8 cellular contexts compared by ENCODE assay signal in the genomic region with DNA sequence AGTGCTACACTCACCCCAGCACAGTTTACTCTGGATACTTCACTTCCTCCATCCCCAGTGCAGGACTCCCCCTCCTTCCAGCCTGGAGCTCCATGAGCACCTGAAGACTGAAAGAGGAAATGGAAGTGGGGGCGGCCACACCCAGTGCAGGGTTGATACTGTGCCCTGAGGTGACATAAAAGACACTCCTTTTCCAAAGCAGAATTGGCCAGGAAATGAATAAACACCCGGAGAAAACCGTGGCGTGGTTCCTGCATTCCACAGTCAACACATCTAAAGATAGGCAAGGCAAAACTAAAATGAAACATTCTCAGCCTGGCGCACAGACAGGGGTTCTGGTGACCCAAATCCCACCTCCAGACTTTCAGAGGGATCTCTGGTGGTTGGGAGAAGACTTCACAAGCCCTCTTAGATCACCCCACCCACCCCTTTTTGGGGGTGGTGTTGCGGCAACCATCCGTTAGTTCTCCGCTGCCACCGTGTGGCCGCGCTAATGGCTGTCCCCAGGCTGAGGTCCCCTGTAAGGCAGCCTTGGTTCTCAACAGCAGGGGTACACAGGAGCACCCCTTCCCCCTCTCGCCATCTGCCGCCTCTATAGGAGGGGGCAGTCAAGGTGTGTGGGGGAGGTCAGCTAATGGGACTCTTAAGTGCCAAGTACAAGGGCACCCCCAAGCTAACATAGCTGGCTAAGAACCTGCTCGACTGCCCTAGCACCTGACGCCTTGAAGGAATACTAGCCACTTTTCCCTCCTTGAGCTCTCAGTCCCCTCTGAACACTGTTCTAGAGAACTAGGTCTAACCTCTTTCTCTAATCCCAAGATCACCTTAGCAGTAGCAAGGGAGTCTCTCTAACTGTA. TPM values are rescaled to one million over a fixed set of nuclear protein-coding genes. Genes with fewer than 3 reads are reported as not detected.
DNase-seq lines count a peak whose midpoint lies in the region; ATAC-seq and TF ChIP-seq lines count a peak whose summit lies in the region.

No MANE protein-coding gene starts in this region.

- no peaks in the 10 kb centered on the region for H3K9me3 ChIP-seq in Loucy (ENCODE audit: insufficient read depth, low read depth, low read length)

- H4K20me1 ChIP-seq in Loucy (ENCODE audit: insufficient read depth, low read length, poor library complexity, severe bottlenecking) = no peaks in the 10 kb centered on the region

- H3K27me3 Mint-ChIP-seq in activated CD4-positive, alpha-beta memory T cell treated with anti-CD3 and anti-CD28 coated beads for 36 hours = no peaks in the 10 kb centered on the region

- H3K4me1 Mint-ChIP-seq in activated CD4-positive, alpha-beta memory T cell treated with anti-CD3 and anti-CD28 coated beads for 36 hours (ENCODE audit: low read depth) = peaks cover 22% of the 10 kb centered on the region

- DNase-seq in ELR (ENCODE audit: low read depth) = peak; percentile 66
- peak; percentile 69 for DNase-seq in activated CD4-positive, alpha-beta memory T cell treated with anti-CD3 and anti-CD28 coated beads for 36 hours
- peak; percentile 67 for DNase-seq in ecto neural progenitor cell (ENCODE audit: low spot score)
- DNase-seq in middle frontal gyrus (ENCODE audit: extremely low spot score, low spot score) = peak; percentile 29
- peak; percentile 31 for DNase-seq in stimulated activated naive CD4-positive, alpha-beta T cell treated with Interleukin-2 at 50 U/mL for 16 hours (lab: John Stamatoyannopoulos, UW)

- no peaks in the 10 kb centered on the region for H3K9me2 ChIP-seq in Loucy (replicated peaks; ENCODE audit: low read depth, low read length)

- peaks cover 4% of the 10 kb centered on the region; the same call in 1 of the 2 replicates for H3K36me3 ChIP-seq in Loucy (ENCODE audit: insufficient read depth, low read length)

- intact Hi-C loops in activated CD4-positive, alpha-beta memory T cell treated with anti-CD3 and anti-CD28 coated beads for 36 hours (cut with micrococcal nuclease) = loop anchor here (1.0 kb wide), 2 partner anchors 50 to 104 kb away; partner anchors contain the start of gene TRAIP

- ATAC-seq in GM21737 (IDR thresholded peaks at IDR 0.05; ENCODE audit: unreplicated experiment) (no peak), GM19351 (IDR thresholded peaks at IDR 0.05; ENCODE audit: unreplicated experiment) (no peak)

- H3K4me2 ChIP-seq in Loucy (ENCODE audit: low read depth, low read length, poor library complexity, severe bottlenecking) = peak overlapping the region; percentile 69

- H3K4me3 ChIP-seq in Loucy (ENCODE audit: low read length, poor library complexity, severe bottlenecking) = peak overlapping the region; percentile 54

- no peaks in the 10 kb centered on the region for H3K27me3 ChIP-seq in Loucy (ENCODE audit: insufficient read depth, low read length, poor library complexity, severe bottlenecking)

- CTCF ChIA-PET in activated CD4-positive, alpha-beta memory T cell treated with anti-CD3 and anti-CD28 coated beads for 36 hours (lab: Charles Lee) = interaction anchor here (0.6 to 3.7 kb wide), 8 partner anchors 9 to 205 kb away, joined by 3 to 23 read pairs (median 4); partner anchors contain the start of gene INKA1

- H3F3A ChIP-seq in Loucy (ENCODE audit: low read depth) = no peaks in the 10 kb centered on the region

- H3K27ac Mint-ChIP-seq in activated CD4-positive, alpha-beta memory T cell treated with anti-CD3 and anti-CD28 coated beads for 36 hours = peak overlapping the region; percentile 83

- H3K4me3 Mint-ChIP-seq in activated CD4-positive, alpha-beta memory T cell treated with anti-CD3 and anti-CD28 coated beads for 36 hours = peak overlapping the region; percentile 18

- peaks cover 8% of the 10 kb centered on the region for H3K36me3 Mint-ChIP-seq in activated CD4-positive, alpha-beta memory T cell treated with anti-CD3 and anti-CD28 coated beads for 36 hours

- H3K4me1 ChIP-seq in Loucy (ENCODE audit: insufficient read depth, low read length, poor library complexity, severe bottlenecking) = peaks cover 6% of the 10 kb centered on the region

- peak overlapping the region; percentile 34 for H3K9ac ChIP-seq in Loucy (ENCODE audit: low read depth, low read length, poor library complexity, severe bottlenecking)

- peak; percentile 82 for TF ChIP-seq CTCF in Loucy (conservative IDR thresholded peaks at IDR 0.05; ENCODE audit: low read length)

- peak overlapping the region; percentile 77 for H2AFZ ChIP-seq in Loucy (ENCODE audit: low read length)

- H3K79me2 ChIP-seq in Loucy (ENCODE audit: insufficient read depth, low read length) = no peaks in the 10 kb centered on the region

- POLR2A ChIA-PET in activated CD4-positive, alpha-beta memory T cell treated with anti-CD3 and anti-CD28 coated beads for 36 hours (lab: Charles Lee) = interaction anchor here (0.5 kb wide), 1 partner anchor 42 kb away, joined by 5 read pairs; no protein-coding TSS in a partner anchor

- H3K9me3 Mint-ChIP-seq in activated CD4-positive, alpha-beta memory T cell treated with anti-CD3 and anti-CD28 coated beads for 36 hours = no peaks in the 10 kb centered on the region

RNA-seq across cellular contexts. Expression of gene MST1R, which starts 2.6 kb away (rescaled TPM):
- total RNA-seq in activated CD4-positive, alpha-beta memory T cell treated with anti-CD3 and anti-CD28 coated beads for 36 hours = under 1 TPM; 0.39 to 0.93 TPM

RNA-seq across cellular contexts. Expression of gene MON1A, which starts 23.4 kb away (rescaled TPM):
- total RNA-seq in activated CD4-positive, alpha-beta memory T cell treated with anti-CD3 and anti-CD28 coated beads for 36 hours = 1 to 10 TPM; 6.3 to 7.8 TPM

RNA-seq across cellular contexts. Expression of gene RBM6, which starts 33.7 kb away (rescaled TPM):
- 10 to 100 TPM; 73.5 to 83.7 TPM for total RNA-seq in activated CD4-positive, alpha-beta memory T cell treated with anti-CD3 and anti-CD28 coated beads for 36 hours

RNA-seq across cellular contexts. Expression of gene CAMKV, which starts 36.5 kb away (rescaled TPM):
- under 1 TPM; 0.39 to 0.43 TPM for total RNA-seq in activated CD4-positive, alpha-beta memory T cell treated with anti-CD3 and anti-CD28 coated beads for 36 hours

RNA-seq across cellular contexts. Expression of gene TRAIP, which starts 49.9 kb away (rescaled TPM):
- total RNA-seq in activated CD4-positive, alpha-beta memory T cell treated with anti-CD3 and anti-CD28 coated beads for 36 hours = 10 to 100 TPM; 22.7 to 25.3 TPM
